Comparison of ENCODE assay signal across 8 cellular contexts in genomic region chr1:25246600-25247023, GRCh38. TPM values are rescaled to one million over a fixed set of nuclear protein-coding genes. Genes with fewer than 3 reads are reported as not detected.
A peak's percentile ranks its signal among the peaks of the same experiment; 100 is the strongest.
DNase-seq lines count a peak whose midpoint lies in the region; ATAC-seq and TF ChIP-seq lines count a peak whose summit lies in the region.

No MANE protein-coding gene starts in this region.

- H3K4me3 Mint-ChIP-seq in activated naive CD4-positive, alpha-beta T cell treated with anti-CD3 and anti-CD28 coated beads, Interleukin-2, amount 10 ng/mL, durations not matched to agents 7 days and 5 days, result peak overlapping the region; percentile 93

- no peaks in the 10 kb centered on the region for H3K9me3 ChIP-seq in heart right ventricle
- H3K9me3 ChIP-seq in HUES64 (ENCODE audit: insufficient read depth, low read depth, low read length), result no peaks in the 10 kb centered on the region
- H3K9me3 ChIP-seq in right cardiac atrium (ENCODE audit: control insufficient read depth, low read length), result no peaks in the 10 kb centered on the region
- H3K9me3 ChIP-seq in skeletal muscle tissue (ENCODE audit: control insufficient read depth in 3 of 3, low read length in 3 of 3), result no peaks in the 10 kb centered on the region

- peaks cover 56% of the 10 kb centered on the region for H3K4me1 Mint-ChIP-seq in activated naive CD4-positive, alpha-beta T cell treated with anti-CD3 and anti-CD28 coated beads, Interleukin-2, amount 10 ng/mL, durations not matched to agents 7 days and 5 days

- peaks cover 53% of the 10 kb centered on the region for H3K36me3 Mint-ChIP-seq in activated naive CD4-positive, alpha-beta T cell treated with anti-CD3 and anti-CD28 coated beads, Interleukin-2, amount 10 ng/mL, durations not matched to agents 7 days and 5 days

- TF ChIP-seq CTCF in heart right ventricle (IDR thresholded peaks at IDR 0.05), result no peak

- peak overlapping the region; percentile 93 for H3K9ac ChIP-seq in HUES64 (ENCODE audit: low read depth, low read length)
- H3K9ac ChIP-seq in skeletal muscle tissue (ENCODE audit: low read depth in 1 of 3, low read length in 3 of 3), result peak overlapping the region; percentile 99 to 100 (median 99)

- intact Hi-C loops in heart right ventricle (cut with DNase I) (loop anchor here in 2 of 10 donors (5.0 to 10.0 kb wide), 3 partner anchors 91 to 568 kb away; partner anchors contain the start of genes MTFR1L (in 1 of the 2) and TMEM50A (in 1 of the 2)), Right ventricle myocardium superior (cut with DNase I) (loop anchor here (10.0 kb wide), 1 partner anchor 568 kb away; the partner anchor contains the start of gene MTFR1L), right cardiac atrium (cut with DNase I) (loop anchor here in 1 of 4 donors (10.0 kb wide), 1 partner anchor 568 kb away; the partner anchor contains the start of gene MTFR1L)

- DNase-seq in heart right ventricle, result peak; percentile 27 to 48
- no peak for DNase-seq in Right ventricle myocardium superior
- DNase-seq in activated naive CD4-positive, alpha-beta T cell treated with anti-CD3 and anti-CD28 coated beads, Interleukin-2, amount 10 ng/mL, durations not matched to agents 7 days and 5 days, result peak; percentile 58
- peak; percentile 45 to 78 (median 69) for DNase-seq in right cardiac atrium
- DNase-seq in NCI-H1048 (lab: John Stamatoyannopoulos, UW), result no peak
- DNase-seq in NCI-H1694 (lab: John Stamatoyannopoulos, UW), result no peak

- H3K27ac ChIP-seq in heart right ventricle (peak overlapping the region; percentile 97 to 100 (median 99)), HUES64 (ENCODE audit: low read depth, low read length) (peak overlapping the region; percentile 97), right cardiac atrium (ENCODE audit: low read length) (peak overlapping the region; percentile 100), skeletal muscle tissue (ENCODE audit: low read depth, low read length) (peak overlapping the region; percentile 99)

- H3K9me3 Mint-ChIP-seq in activated naive CD4-positive, alpha-beta T cell treated with anti-CD3 and anti-CD28 coated beads, Interleukin-2, amount 10 ng/mL, durations not matched to agents 7 days and 5 days, result no peaks in the 10 kb centered on the region

- peaks cover 8% of the 10 kb centered on the region for H3K27me3 Mint-ChIP-seq in activated naive CD4-positive, alpha-beta T cell treated with anti-CD3 and anti-CD28 coated beads, Interleukin-2, amount 10 ng/mL, durations not matched to agents 7 days and 5 days

- H3K27me3 ChIP-seq in heart right ventricle (no peaks in the 10 kb centered on the region), HUES64 (ENCODE audit: insufficient read depth, low read length) (no peaks in the 10 kb centered on the region), right cardiac atrium (ENCODE audit: control insufficient read depth, insufficient read depth) (no peaks in the 10 kb centered on the region), skeletal muscle tissue (ENCODE audit: control insufficient read depth in 3 of 3, insufficient read depth in 3 of 3, low read length in 3 of 3) (no peaks in the 10 kb centered on the region)

- CTCF ChIA-PET in activated naive CD4-positive, alpha-beta T cell treated with anti-CD3 and anti-CD28 coated beads, Interleukin-2, amount 10 ng/mL, durations not matched to agents 7 days and 5 days (lab: Charles Lee), result no interaction called here

- H3K27ac Mint-ChIP-seq in activated naive CD4-positive, alpha-beta T cell treated with anti-CD3 and anti-CD28 coated beads, Interleukin-2, amount 10 ng/mL, durations not matched to agents 7 days and 5 days, result peak overlapping the region; percentile 99

- whole genome bisulfite sequencing in heart right ventricle, 2 donors, result 0% methylated on average over 50 to 53 of the region's 53 CpGs
- WGBS in HUES64, result under 1% methylated on average over 53 of the region's 53 CpGs
- WGBS in right cardiac atrium, result under 1% methylated on average over 53 of the region's 53 CpGs

- peak in 5 of 8 donors; percentile 0 to 7 (median 3) for ATAC-seq in heart right ventricle
- ATAC-seq in Right ventricle myocardium superior (ENCODE audit: poor library complexity), result no peak
- no peak for ATAC-seq in right cardiac atrium

- H3K4me3 ChIP-seq in heart right ventricle (peak overlapping the region; percentile 76 to 96 (median 85)), HUES64 (ENCODE audit: low read length) (peak overlapping the region; percentile 99), right cardiac atrium (ENCODE audit: low read length) (peak overlapping the region; percentile 87), skeletal muscle tissue (ENCODE audit: low read length in 3 of 3) (peak overlapping the region; percentile 98 to 100 (median 99))

- peaks cover 2 to 51% (median 34%) of the 10 kb centered on the region in 9 donors for H3K4me1 ChIP-seq in heart right ventricle
- H3K4me1 ChIP-seq in HUES64 (ENCODE audit: insufficient read depth, low read length), result peaks cover 5% of the 10 kb centered on the region
- peaks cover 2% of the 10 kb centered on the region for H3K4me1 ChIP-seq in right cardiac atrium (ENCODE audit: control insufficient read depth, insufficient read depth, low read length)
- H3K4me1 ChIP-seq in skeletal muscle tissue (ENCODE audit: control insufficient read depth in 3 of 3, insufficient read depth in 3 of 3, low read length in 3 of 3), result peaks cover 19 to 33% (median 25%) of the 10 kb centered on the region in 3 donors

- H3K36me3 ChIP-seq in heart right ventricle, result peaks cover 0 to 50% (median 40%) of the 10 kb centered on the region in 9 donors
- H3K36me3 ChIP-seq in HUES64 (ENCODE audit: insufficient read depth, low read length), result peaks cover 40% of the 10 kb centered on the region
- peaks cover 18 to 30% (median 29%) of the 10 kb centered on the region in 3 donors for H3K36me3 ChIP-seq in skeletal muscle tissue (ENCODE audit: control insufficient read depth in 3 of 3, insufficient read depth in 3 of 3, low read length in 3 of 3)

RNA-seq across cellular contexts. Expression of gene RSRP1, which starts 0.6 kb away (rescaled TPM):
- total RNA-seq in heart right ventricle, result 10 to 100 TPM; 21.1 to 47.3 (median 27.7) TPM
- polyA plus RNA-seq in heart right ventricle, result 100 to 1,000 TPM in 1 of 2 donors, 10 to 100 TPM in 1; 33.1 to 455 TPM
- total RNA-seq in Right ventricle myocardium superior, result 35.5 TPM
- 31.0 TPM for polyA plus RNA-seq in HUES64 (2013, experiment 1 of 2)
- 32.1 TPM for polyA plus RNA-seq in HUES64 (2013, experiment 2 of 2)
- 10 to 100 TPM; 43.6 to 65.0 (median 54.9) TPM for total RNA-seq in right cardiac atrium
- polyA plus RNA-seq in right cardiac atrium, result 63.6 TPM
- 46.4 TPM for total RNA-seq in skeletal muscle tissue

RNA-seq across cellular contexts. Expression of gene SYF2, which starts 14.3 kb away (rescaled TPM):
- total RNA-seq in heart right ventricle (10 to 100 TPM; 28.0 to 39.0 (median 35.6) TPM), Right ventricle myocardium superior (31.1 TPM), right cardiac atrium (10 to 100 TPM; 29.7 to 40.5 (median 39.8) TPM), skeletal muscle tissue (33.9 TPM)
- polyA plus RNA-seq in heart right ventricle (10 to 100 TPM; 37.9 to 55.9 TPM), right cardiac atrium (63.2 TPM)
- polyA plus RNA-seq in HUES64 (2013, experiment 1 of 2), result 40.6 TPM
- 41.0 TPM for polyA plus RNA-seq in HUES64 (2013, experiment 2 of 2)

RNA-seq across cellular contexts. Expression of gene RHD, which starts 25.7 kb away (rescaled TPM):
- under 1 TPM in 1 of 10 donors, not detected in 9; 0.11 TPM for total RNA-seq in heart right ventricle
- polyA plus RNA-seq in heart right ventricle, result not detected
- not detected for total RNA-seq in Right ventricle myocardium superior
- polyA plus RNA-seq in HUES64 (2013, experiment 1 of 2), result 0.30 TPM
- not detected for polyA plus RNA-seq in HUES64 (2013, experiment 2 of 2)
- total RNA-seq in right cardiac atrium, result under 1 TPM in 3 of 4 donors, not detected in 1; 0.18 to 0.37 (median 0.37) TPM
- 0.16 TPM for polyA plus RNA-seq in right cardiac atrium
- 2.1 TPM for total RNA-seq in skeletal muscle tissue

Comparison
In these comparisons a context has a peak if more than half of its experiments do, and no peak if none do; other contexts are left out.
1. ATAC-seq: peak in heart right ventricle (5 of 8); none in Right ventricle myocardium superior (single experiment) and right cardiac atrium (0 of 2).
2. DNase-seq: peak in heart right ventricle (2 of 2), activated naive CD4-positive, alpha-beta T cell treated with anti-CD3 and anti-CD28 coated beads, Interleukin-2, amount 10 ng/mL, durations not matched to agents 7 days and 5 days (single experiment) and right cardiac atrium (3 of 3); none in Right ventricle myocardium superior (single experiment), NCI-H1048 (single experiment) and NCI-H1694 (single experiment).
3. Peak in every context shown above with its lines, with median percentiles within 50 percentile points of each other: H3K27ac ChIP-seq and H3K4me3 ChIP-seq.